Comparison of ENCODE assay signal across 12 cellular contexts in the genomic region with DNA sequence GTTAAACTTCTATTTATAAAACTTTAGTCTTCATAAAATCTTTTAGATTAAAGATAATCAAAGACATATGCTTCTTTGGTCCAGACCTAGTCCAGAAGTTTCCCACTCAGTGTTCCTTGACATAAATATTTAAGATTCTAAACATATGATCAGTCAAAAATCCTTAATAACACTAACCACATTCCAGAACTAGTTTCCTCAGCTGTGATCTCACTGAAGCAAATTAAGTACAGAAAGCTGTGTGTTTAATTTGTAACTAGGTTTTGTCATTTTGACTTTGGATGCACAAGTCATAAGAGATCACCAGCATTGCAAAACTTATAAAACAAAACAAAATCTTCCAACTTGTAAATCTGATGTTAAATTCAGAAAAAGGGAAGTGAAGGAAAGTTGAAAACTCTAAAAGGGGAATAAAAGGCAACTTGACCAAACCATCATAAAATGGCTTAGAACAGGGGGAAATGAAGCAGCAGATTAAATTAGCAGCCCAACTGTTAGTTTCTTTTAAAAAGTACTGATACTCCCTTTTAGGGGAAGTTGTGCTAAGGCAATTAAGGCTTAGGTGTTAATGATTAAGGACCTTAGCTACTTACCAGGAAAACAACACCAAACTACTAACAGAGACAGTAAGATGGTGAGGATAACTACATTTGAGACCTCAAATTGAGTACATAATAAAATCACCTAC. TPM values are rescaled to one million over a fixed set of nuclear protein-coding genes. Genes with fewer than 3 reads are reported as not detected.
A peak's percentile ranks its signal among the peaks of the same experiment; 100 is the strongest.
DNase-seq lines count a peak whose midpoint lies in the region; ATAC-seq, FAIRE-seq and TF ChIP-seq lines count a peak whose summit lies in the region.
"Had no signal": no experiment of that assay in that cellular context is flagged by ENCODE, and none has a peak within 500 bp of the region (broad histone marks: within the 10 kb centered on the region; RNA-seq: fewer than 3 reads in every experiment).

No MANE protein-coding gene starts in this region.

- H3K79me2 ChIP-seq in GM23248 (ENCODE audit: insufficient read depth), result peaks cover 62% of the 10 kb centered on the region

- H4K20me1 ChIP-seq in GM23248 (ENCODE audit: insufficient read depth), result no peaks in the 10 kb centered on the region

- peak; percentile 89 for FAIRE-seq in RCC 7860 (lab: Jason Lieb, UNC)

- H2AFZ ChIP-seq in GM23248, result no peak overlapping the region

- in situ Hi-C loops in GM23248 (cut with MboI), result no loop called here

- peak overlapping the region; percentile 48 for H3K4me2 ChIP-seq in GM23248 (ENCODE audit: unreplicated experiment)

- no peak for TF ChIP-seq POLR2A in GM18505 (IDR thresholded peaks at IDR 0.05; ENCODE audit: borderline replicate concordance, extremely low read depth, insufficient read depth, insufficient read length)

- peak overlapping the region; percentile 50 for H3K9ac ChIP-seq in GM23248

- DNase-seq in AG08396 (ENCODE audit: low spot score), result peak; percentile 34
- peak; percentile 81 for DNase-seq in GM23248
- DNase-seq in RCC 7860 (ENCODE audit: low spot score), result peak; percentile 39
- peak; percentile 98 for DNase-seq in fibroblast of peridontal ligament (ENCODE audit: extremely low read depth)
- DNase-seq in aorta, result no peak
- DNase-seq: amygdala; Caco-2; NCI-H226; stimulated activated naive CD4-positive, alpha-beta T cell had no signal

- H3K36me3 ChIP-seq in GM23248 (ENCODE audit: low read depth) (peaks cover 20% of the 10 kb centered on the region), aorta (ENCODE audit: control insufficient read depth in 1 of 2, insufficient read depth in 2 of 2, low read length in 1 of 2) (peaks cover 0 to 4% of the 10 kb centered on the region in 2 donors)

- peaks cover 53% of the 10 kb centered on the region for H3F3A ChIP-seq in GM23248 (ENCODE audit: insufficient read depth)

- H3K27ac ChIP-seq in GM23248, result peak overlapping the region; percentile 64
- H3K27ac ChIP-seq in aorta (ENCODE audit: low read depth in 1 of 2, low read length in 2 of 2), result no peak overlapping the region

- peaks cover 34% of the 10 kb centered on the region for H3K4me1 ChIP-seq in GM23248 (ENCODE audit: insufficient read depth)
- peaks cover under 1% of the 10 kb centered on the region in 2 donors for H3K4me1 ChIP-seq in aorta (ENCODE audit: control insufficient read depth in 1 of 2, insufficient read depth in 2 of 2, low read length in 2 of 2)
- H3K4me1 ChIP-seq: Caco-2 had no signal

- no peak for ATAC-seq in GM18505 (IDR thresholded peaks at IDR 0.05; ENCODE audit: unreplicated experiment)
- no peak for ATAC-seq in aorta (ENCODE audit: low FRiP score)
- no peak for ATAC-seq in HG03342 (IDR thresholded peaks at IDR 0.05; ENCODE audit: unreplicated experiment)
- no peak for ATAC-seq in HG02840 (IDR thresholded peaks at IDR 0.05; ENCODE audit: low FRiP score, unreplicated experiment)

- no peaks in the 10 kb centered on the region for H3K9me2 ChIP-seq in GM23248 (ENCODE audit: insufficient read depth)

- no peaks in the 10 kb centered on the region for H3K27me3 ChIP-seq in GM23248 (replicated peaks; ENCODE audit: insufficient read depth)
- no peaks in the 10 kb centered on the region for H3K27me3 ChIP-seq in aorta (ENCODE audit: control insufficient read depth in 1 of 2, insufficient read depth in 2 of 2, low read length in 1 of 2)

- H3K9me3 ChIP-seq in GM23248 (ENCODE audit: low read depth), result no peaks in the 10 kb centered on the region
- H3K9me3 ChIP-seq in aorta (ENCODE audit: control insufficient read depth, low read length), result no peaks in the 10 kb centered on the region
- H3K9me3 ChIP-seq: Caco-2 had no signal

- H3K4me3 ChIP-seq in GM23248 (0 out of 2 replicates have a peak overlapping the region, but pooled peaks have one; percentile 1), aorta (ENCODE audit: low read length in 2 of 2) (no peak overlapping the region)

- intact Hi-C loops in aorta (cut with DNase I), result no loop called here

RNA-seq across cellular contexts. Expression of gene SH2B3, which starts 56.6 kb away (rescaled TPM):
- total RNA-seq in GM23248 (2014; rRNA removed; shearing (Covaris generic)), result 39.1 and 42.8 TPM in 2 replicates
- polyA plus RNA-seq in GM23248 (2016; fragmentation: Nextera tagmentation; extraction: Ambion mirVana) (9.2 and 9.4 TPM in 2 replicates), aorta (10 to 100 TPM; 11.4 to 12.6 TPM)
- 10 to 100 TPM; 34.4 to 45.5 TPM for total RNA-seq in aorta

Comparison
In these comparisons a context has a peak if more than half of its experiments do, and no peak if none do; other contexts are left out.
1. DNase-seq: peak in AG08396 (single experiment), GM23248 (single experiment), RCC 7860 (single experiment) and fibroblast of peridontal ligament (single experiment); none in aorta (0 of 2).